ENCODE assay signal across 24 cellular contexts in genomic region chr7:4787947-4788626, GRCh38.
"Had no signal": no experiment of that assay in that cellular context is flagged by ENCODE, and none has a peak within 500 bp of the region (broad histone marks: within the 10 kb centered on the region; RNA-seq: fewer than 3 reads in every experiment).

No MANE protein-coding gene starts in this region.

- H3K27ac Mint-ChIP-seq: activated CD4-positive, alpha-beta memory T cell treated with anti-CD3 and anti-CD28 coated beads for 36 hours; activated CD4-positive, alpha-beta T cell treated with anti-CD3 and anti-CD28 coated beads, Interleukin-2, amount 10 ng/mL, durations not matched to agents 7 days and 5 days; activated naive CD4-positive, alpha-beta T cell treated with anti-CD3 and anti-CD28 coated beads, Interleukin-2, amount 50 U/mL, for 72 hours had no signal

- H3K36me3 ChIP-seq: cardiac muscle cell had no signal

- ATAC-seq: activated naive CD4-positive, alpha-beta T cell treated with anti-CD3 and anti-CD28 coated beads, Interleukin-2, amount 50 U/mL, for 72 hours; activated T-cell treated with anti-CD3 and anti-CD28 coated beads, Interleukin-2, amount 50 U/mL, for 4 hours had no signal

- H3K27me3 Mint-ChIP-seq: activated CD4-positive, alpha-beta memory T cell treated with anti-CD3 and anti-CD28 coated beads for 36 hours; activated CD4-positive, alpha-beta T cell treated with anti-CD3 and anti-CD28 coated beads, Interleukin-2, amount 10 ng/mL, durations not matched to agents 7 days and 5 days had no signal

- H3K27me3 ChIP-seq: brain microvascular endothelial cell, cardiac muscle cell, SJCRH30 had no signal

- H3K9me3 Mint-ChIP-seq: activated CD4-positive, alpha-beta memory T cell treated with anti-CD3 and anti-CD28 coated beads for 36 hours; activated CD4-positive, alpha-beta T cell treated with anti-CD3 and anti-CD28 coated beads, Interleukin-2, amount 10 ng/mL, durations not matched to agents 7 days and 5 days; activated naive CD4-positive, alpha-beta T cell treated with anti-CD3 and anti-CD28 coated beads, Interleukin-2, amount 50 U/mL, for 72 hours; activated T-cell treated with anti-CD3 and anti-CD28 coated beads, Interleukin-2, amount 50 U/mL, for 4 hours had no signal

- H3K27ac ChIP-seq: brain microvascular endothelial cell, cardiac muscle cell, SJCRH30, VCaP had no signal

- DNase-seq: activated CD4-positive, alpha-beta memory T cell treated with anti-CD3 and anti-CD28 coated beads for 36 hours; activated CD4-positive, alpha-beta T cell treated with anti-CD3 and anti-CD28 coated beads, Interleukin-2, amount 10 ng/mL, durations not matched to agents 7 days and 5 days; activated CD4-positive, CD25-positive, alpha-beta regulatory T cell; activated CD8-positive, alpha-beta memory T cell treated with anti-CD3 and anti-CD28 coated beads for 24 hours; activated effector memory CD4-positive, alpha-beta T cell treated with anti-CD3 and anti-CD28 coated beads, Interleukin-2, amount 50 U/mL, for 16 hours; activated naive CD4-positive, alpha-beta T cell treated with Interleukin-2 at 50 U/mL for 16 hours; activated T-cell treated with anti-CD3 and anti-CD28 coated beads, Interleukin-2, amount 50 U/mL, for 4 hours; brain microvascular endothelial cell; Karpas-422; MM.1S; NCI-H1105; NCI-H1436; NCI-H1694 treated with DMSO at 0.1 percent for 48 hours; NCI-H2029 treated with DMSO at 0.1 percent for 48 hours; NCI-H345; NCI-H510A; NCI-H526 treated with DMSO at 0.1 percent for 48 hours; NCI-H82; SJCRH30; SK-N-SH; T-helper 1 cell had no signal

- H3K4me1 ChIP-seq: SJCRH30 had no signal

- H3K9me3 ChIP-seq: SJCRH30, SK-N-SH had no signal

- H3K4me3 ChIP-seq: cardiac muscle cell, SJCRH30 had no signal

- H3K4me3 Mint-ChIP-seq: activated CD4-positive, alpha-beta memory T cell treated with anti-CD3 and anti-CD28 coated beads for 36 hours; activated CD4-positive, alpha-beta T cell treated with anti-CD3 and anti-CD28 coated beads, Interleukin-2, amount 10 ng/mL, durations not matched to agents 7 days and 5 days; activated T-cell treated with anti-CD3 and anti-CD28 coated beads, Interleukin-2, amount 50 U/mL, for 4 hours had no signal
